Comparison of ENCODE assay signal across 20 cellular contexts in genomic region chr17:17624776-17625175, GRCh38.
"Had no signal": no experiment of that assay in that cellular context is flagged by ENCODE, and none has a peak within 500 bp of the region (broad histone marks: within the 10 kb centered on the region; RNA-seq: fewer than 3 reads in every experiment).

No MANE protein-coding gene starts in this region.

- H3K27ac ChIP-seq: adrenal gland, ascending aorta, esophagus muscularis mucosa, heart right ventricle, transverse colon had no signal

- DNase-seq: activated CD4-positive, alpha-beta memory T cell treated with anti-CD3 and anti-CD28 coated beads for 36 hours; activated CD4-positive, alpha-beta T cell treated with anti-CD3 and anti-CD28 coated beads, Interleukin-2, amount 10 ng/mL, durations not matched to agents 24 days and 14 days; activated CD4-positive, CD25-positive, alpha-beta regulatory T cell treated with anti-CD3 and anti-CD28 coated beads, Interleukin-2, amount 50 U/mL, for 72 hours; activated CD8-positive, alpha-beta memory T cell treated with anti-CD3 and anti-CD28 coated beads, Interleukin-2, amount 50 U/mL, for 4 hours; activated effector memory CD4-positive, alpha-beta T cell treated with anti-CD3 and anti-CD28 coated beads, Interleukin-2, amount 50 U/mL, for 16 hours; activated naive CD4-positive, alpha-beta T cell treated with anti-CD3 and anti-CD28 coated beads for 36 hours; activated naive CD8-positive, alpha-beta T cell treated with anti-CD3 and anti-CD28 coated beads for 36 hours; activated T-cell treated with anti-CD3 and anti-CD28 coated beads, Interleukin-2, amount 50 U/mL, for 1 hour; cortex of kidney; foreskin melanocyte; heart right ventricle; stimulated activated CD4-positive, alpha-beta T cell treated with anti-CD3 and anti-CD28 coated beads, Interleukin-15, amount 100 ng/mL, for 24 hours; stimulated activated CD4-positive, alpha-beta T cell treated with anti-CD3 and anti-CD28 coated beads, Interleukin-2, amount 100 ng/mL, for 24 hours; stimulated activated naive CD4-positive, alpha-beta T cell treated with Interleukin-2 at 50 U/mL for 16 hours; transverse colon had no signal

- ATAC-seq: heart right ventricle, left lobe of liver, mucosa of descending colon had no signal
